ENCODE assay signal across 29 cellular contexts in the genomic region with DNA sequence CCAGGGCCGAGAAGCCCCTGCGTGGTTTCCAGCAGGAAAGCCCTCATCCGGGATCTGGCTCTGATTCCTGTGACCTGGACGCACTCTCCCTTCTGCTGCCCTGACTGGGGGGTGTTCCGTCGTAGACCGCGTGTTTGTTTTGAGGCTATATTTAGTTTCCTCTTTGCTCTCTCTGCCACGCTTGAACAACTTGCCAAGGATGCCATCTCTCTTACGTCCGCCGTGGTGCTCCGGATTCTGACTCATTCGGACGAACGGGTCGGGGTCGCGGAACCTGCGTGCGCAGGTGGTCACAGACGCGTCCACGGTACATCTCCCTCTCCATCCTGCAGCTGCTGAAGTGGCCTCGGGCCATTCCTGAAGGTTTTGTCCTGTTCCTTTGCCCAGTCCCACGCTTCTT. TPM values are rescaled to one million over a fixed set of nuclear protein-coding genes. Genes with fewer than 3 reads are reported as not detected.
"Had no signal": no experiment of that assay in that cellular context is flagged by ENCODE, and none has a peak within 500 bp of the region (broad histone marks: within the 10 kb centered on the region; RNA-seq: fewer than 3 reads in every experiment).

No MANE protein-coding gene starts in this region.

- H3K4me1 ChIP-seq: foreskin keratinocyte, heart right ventricle, suprapubic skin, tibial artery, upper lobe of right lung had no signal

- H3K4me3 ChIP-seq: heart right ventricle, ovary, smooth muscle cell, suprapubic skin, tibial artery, upper lobe of right lung had no signal

- H3K36me3 ChIP-seq: brain microvascular endothelial cell, heart right ventricle, ovary, suprapubic skin, tibial artery, upper lobe of right lung had no signal

- H3K4me1 Mint-ChIP-seq: activated CD4-positive, alpha-beta memory T cell treated with anti-CD3 and anti-CD28 coated beads, Interleukin-2, amount 10 ng/mL, durations not matched to agents 7 days and 5 days; activated CD4-positive, alpha-beta T cell treated with anti-CD3 and anti-CD28 coated beads, Interleukin-2, amount 10 ng/mL, durations not matched to agents 24 days and 14 days; activated T-helper 17 cell treated with anti-CD3 and anti-CD28 coated beads, Interleukin-2, amount 50 U/mL, for 72 hours; mesothelial cell of epicardium; naive B cell; nephron progenitor cell had no signal

- ATAC-seq: activated T-cell treated with anti-CD3 and anti-CD28 coated beads, Interleukin-2, amount 50 U/mL, for 4 hours; activated T-helper 17 cell treated with anti-CD3 and anti-CD28 coated beads, Interleukin-2, amount 50 U/mL, for 72 hours; effector memory CD8-positive, alpha-beta T cell; esophagus mucosa; foreskin keratinocyte; upper lobe of right lung had no signal

- H3K27ac Mint-ChIP-seq: activated CD4-positive, alpha-beta memory T cell treated with anti-CD3 and anti-CD28 coated beads, Interleukin-2, amount 10 ng/mL, durations not matched to agents 7 days and 5 days; activated CD4-positive, alpha-beta T cell treated with anti-CD3 and anti-CD28 coated beads, Interleukin-2, amount 10 ng/mL, durations not matched to agents 24 days and 14 days; activated T-helper 17 cell treated with anti-CD3 and anti-CD28 coated beads, Interleukin-2, amount 50 U/mL, for 72 hours; effector memory CD8-positive, alpha-beta T cell; mesothelial cell of epicardium; nephron progenitor cell; progenitor cell of endocrine pancreas had no signal

- H3K36me3 Mint-ChIP-seq: mesothelial cell of epicardium had no signal

- H3K4me3 Mint-ChIP-seq: activated CD4-positive, alpha-beta memory T cell treated with anti-CD3 and anti-CD28 coated beads, Interleukin-2, amount 10 ng/mL, durations not matched to agents 7 days and 5 days; activated CD4-positive, alpha-beta T cell treated with anti-CD3 and anti-CD28 coated beads, Interleukin-2, amount 10 ng/mL, durations not matched to agents 24 days and 14 days; activated T-cell treated with anti-CD3 and anti-CD28 coated beads, Interleukin-2, amount 50 U/mL, for 4 hours; activated T-helper 17 cell treated with anti-CD3 and anti-CD28 coated beads, Interleukin-2, amount 50 U/mL, for 72 hours; effector memory CD8-positive, alpha-beta T cell; mesothelial cell of epicardium; naive B cell; nephron progenitor cell had no signal

- H3K27ac ChIP-seq: brain microvascular endothelial cell, foreskin keratinocyte, heart right ventricle, ovary, suprapubic skin, tibial artery, upper lobe of right lung had no signal

- H3K9me3 ChIP-seq: heart right ventricle, ovary, suprapubic skin, tibial artery, upper lobe of right lung had no signal

- H3K27me3 ChIP-seq: brain microvascular endothelial cell, ovary had no signal

- H3K9me3 Mint-ChIP-seq: activated CD4-positive, alpha-beta memory T cell treated with anti-CD3 and anti-CD28 coated beads, Interleukin-2, amount 10 ng/mL, durations not matched to agents 7 days and 5 days; activated CD4-positive, alpha-beta T cell treated with anti-CD3 and anti-CD28 coated beads, Interleukin-2, amount 10 ng/mL, durations not matched to agents 24 days and 14 days; activated T-helper 17 cell treated with anti-CD3 and anti-CD28 coated beads, Interleukin-2, amount 50 U/mL, for 72 hours; effector memory CD8-positive, alpha-beta T cell; mesothelial cell of epicardium; nephron progenitor cell had no signal

- DNase-seq: activated CD4-positive, alpha-beta memory T cell treated with anti-CD3 and anti-CD28 coated beads, Interleukin-2, amount 10 ng/mL, durations not matched to agents 7 days and 5 days; activated CD4-positive, alpha-beta T cell treated with anti-CD3 and anti-CD28 coated beads, Interleukin-2, amount 10 ng/mL, durations not matched to agents 24 days and 14 days; activated CD4-positive, CD25-positive, alpha-beta regulatory T cell treated with anti-CD3 and anti-CD28 coated beads, Interleukin-2, amount 50 U/mL, for 72 hours; activated gamma-delta T cell treated with Interleukin-2 at 50 U/mL for 16 hours; activated naive CD4-positive, alpha-beta T cell treated with anti-CD3 and anti-CD28 coated beads, Interleukin-2, amount 50 U/mL, for 16 hours; activated T-cell treated with anti-CD3 and anti-CD28 coated beads, Interleukin-2, amount 50 U/mL, for 4 hours; amniotic stem cell; brain microvascular endothelial cell; caudate nucleus; cortex of kidney; effector memory CD8-positive, alpha-beta T cell; foreskin keratinocyte; heart right ventricle; naive B cell; nephron progenitor cell; ovary; retina; stimulated activated CD4-positive, alpha-beta T cell treated with anti-CD3 and anti-CD28 coated beads, Interleukin-15, amount 100 ng/mL, for 24 hours; stimulated activated naive CD4-positive, alpha-beta T cell; T-helper 2 cell; tibial artery; upper lobe of right lung had no signal

RNA-seq across cellular contexts. Expression of a gene that starts 10.4 kb away (rescaled TPM):
- total RNA-seq: activated CD4-positive, alpha-beta memory T cell treated with anti-CD3 and anti-CD28 coated beads, Interleukin-2, amount 10 ng/mL, durations not matched to agents 7 days and 5 days; activated CD4-positive, alpha-beta T cell treated with anti-CD3 and anti-CD28 coated beads, Interleukin-2, amount 10 ng/mL, durations not matched to agents 24 days and 14 days; activated T-cell treated with anti-CD3 and anti-CD28 coated beads, Interleukin-2, amount 50 U/mL, for 4 hours; activated T-helper 17 cell treated with anti-CD3 and anti-CD28 coated beads, Interleukin-2, amount 50 U/mL, for 72 hours; chondrocyte; esophagus mucosa; foreskin keratinocyte; smooth muscle cell; upper lobe of right lung had no signal
- polyA plus RNA-seq: foreskin keratinocyte, smooth muscle cell had no signal
